Comparison of ENCODE assay signal across 1 cellular context in the genomic region with DNA sequence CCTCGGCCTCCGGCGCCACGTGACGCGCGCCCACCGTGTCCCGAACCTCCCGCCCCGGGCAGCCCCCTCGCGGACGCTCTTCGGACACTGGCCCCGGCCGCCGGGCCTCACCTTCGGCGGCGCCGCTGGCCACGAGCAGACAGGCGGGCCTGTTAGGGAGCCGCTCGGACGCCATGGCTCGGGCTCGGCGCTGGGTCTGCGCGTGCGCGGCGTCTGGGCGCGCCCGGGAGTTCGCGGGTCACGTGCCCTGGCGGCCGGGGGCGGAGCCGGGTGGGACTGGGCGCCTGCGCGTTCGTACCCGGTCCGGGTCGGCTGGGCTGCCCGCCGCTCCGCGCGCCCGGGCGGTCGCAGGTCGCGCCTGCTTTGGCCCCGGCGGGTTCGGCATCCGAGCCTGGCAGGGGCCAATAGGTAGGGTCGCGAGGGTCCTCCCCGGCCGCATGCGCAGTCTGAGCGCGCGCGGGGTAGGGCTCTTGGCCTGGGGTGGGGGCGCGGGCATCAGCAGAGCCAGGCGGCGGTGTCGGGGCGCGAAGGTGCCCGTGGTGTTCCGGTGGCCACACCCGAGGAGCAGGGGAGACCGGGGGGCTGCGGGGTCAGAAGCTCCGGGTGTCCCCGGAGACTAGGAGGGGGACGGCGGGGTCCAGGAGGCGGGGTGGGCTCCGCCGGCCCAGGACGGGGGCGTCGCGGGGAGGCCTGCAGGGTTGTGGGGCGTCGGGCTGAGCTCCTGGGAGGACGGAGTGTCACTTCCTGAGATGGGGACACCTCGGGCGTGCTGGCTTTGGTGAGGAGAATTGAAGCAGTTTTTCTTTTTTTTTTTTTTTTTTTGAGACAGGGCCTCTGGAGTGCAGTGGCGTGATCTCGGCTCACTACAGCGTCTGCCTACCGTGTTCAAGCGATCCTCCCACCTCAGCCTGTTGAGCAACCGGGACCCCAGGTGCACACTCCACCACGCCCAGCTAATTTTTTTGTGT.
TF ChIP-seq lines count a peak whose summit lies in the region.

A gene with protein sequence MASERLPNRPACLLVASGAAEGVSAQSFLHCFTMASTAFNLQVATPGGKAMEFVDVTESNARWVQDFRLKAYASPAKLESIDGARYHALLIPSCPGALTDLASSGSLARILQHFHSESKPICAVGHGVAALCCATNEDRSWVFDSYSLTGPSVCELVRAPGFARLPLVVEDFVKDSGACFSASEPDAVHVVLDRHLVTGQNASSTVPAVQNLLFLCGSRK (minus strand): TSS at position 200 of the 968 bp plus-strand sequence. CDS start 25 bp downstream, at position 175.

TF ChIP-seq in HepG2, 621 proteins besides CTCF, POLR2A, EP300 and RAD21 (continued from another document and continues in another):
- TF ChIP-seq, protein P1, sequence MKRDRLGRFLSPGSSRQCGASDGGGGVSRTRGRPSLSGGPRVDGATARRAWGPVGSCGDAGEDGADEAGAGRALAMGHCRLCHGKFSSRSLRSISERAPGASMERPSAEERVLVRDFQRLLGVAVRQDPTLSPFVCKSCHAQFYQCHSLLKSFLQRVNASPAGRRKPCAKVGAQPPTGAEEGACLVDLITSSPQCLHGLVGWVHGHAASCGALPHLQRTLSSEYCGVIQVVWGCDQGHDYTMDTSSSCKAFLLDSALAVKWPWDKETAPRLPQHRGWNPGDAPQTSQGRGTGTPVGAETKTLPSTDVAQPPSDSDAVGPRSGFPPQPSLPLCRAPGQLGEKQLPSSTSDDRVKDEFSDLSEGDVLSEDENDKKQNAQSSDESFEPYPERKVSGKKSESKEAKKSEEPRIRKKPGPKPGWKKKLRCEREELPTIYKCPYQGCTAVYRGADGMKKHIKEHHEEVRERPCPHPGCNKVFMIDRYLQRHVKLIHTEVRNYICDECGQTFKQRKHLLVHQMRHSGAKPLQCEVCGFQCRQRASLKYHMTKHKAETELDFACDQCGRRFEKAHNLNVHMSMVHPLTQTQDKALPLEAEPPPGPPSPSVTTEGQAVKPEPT (CRISPR knock-in tag; IDR thresholded peaks at IDR 0.05; ENCODE audit: low read depth): 0 out of 2 replicates have a peak, but pooled peaks have one; percentile 19
- TF ChIP-seq ZNF253 (CRISPR knock-in tag; IDR thresholded peaks at IDR 0.05; ENCODE audit: borderline replicate concordance): no peak; the same call in 1 of the 2 replicates
- TF ChIP-seq ZC3H13 (CRISPR knock-in tag; IDR thresholded peaks at IDR 0.05): 0 out of 2 replicates have a peak, but pooled peaks have one; percentile 38
- TF ChIP-seq POLR2AphosphoS5 (IDR thresholded peaks at IDR 0.05; ENCODE audit: low read depth, low read length): peak; percentile 67
- TF ChIP-seq ELF1 (CRISPR knock-in tag; IDR thresholded peaks at IDR 0.05): no peak
- TF ChIP-seq CEBPG (CRISPR knock-in tag; IDR thresholded peaks at IDR 0.05): peak; percentile 36; the same call in 1 of the 2 replicates
- TF ChIP-seq CENPT (CRISPR knock-in tag; IDR thresholded peaks at IDR 0.05; ENCODE audit: low read depth): peak; percentile 84; the same call in 1 of the 2 replicates
- no peak for TF ChIP-seq ZFP37 (CRISPR knock-in tag; IDR thresholded peaks at IDR 0.05; ENCODE audit: borderline replicate concordance)
- TF ChIP-seq, protein P2, sequence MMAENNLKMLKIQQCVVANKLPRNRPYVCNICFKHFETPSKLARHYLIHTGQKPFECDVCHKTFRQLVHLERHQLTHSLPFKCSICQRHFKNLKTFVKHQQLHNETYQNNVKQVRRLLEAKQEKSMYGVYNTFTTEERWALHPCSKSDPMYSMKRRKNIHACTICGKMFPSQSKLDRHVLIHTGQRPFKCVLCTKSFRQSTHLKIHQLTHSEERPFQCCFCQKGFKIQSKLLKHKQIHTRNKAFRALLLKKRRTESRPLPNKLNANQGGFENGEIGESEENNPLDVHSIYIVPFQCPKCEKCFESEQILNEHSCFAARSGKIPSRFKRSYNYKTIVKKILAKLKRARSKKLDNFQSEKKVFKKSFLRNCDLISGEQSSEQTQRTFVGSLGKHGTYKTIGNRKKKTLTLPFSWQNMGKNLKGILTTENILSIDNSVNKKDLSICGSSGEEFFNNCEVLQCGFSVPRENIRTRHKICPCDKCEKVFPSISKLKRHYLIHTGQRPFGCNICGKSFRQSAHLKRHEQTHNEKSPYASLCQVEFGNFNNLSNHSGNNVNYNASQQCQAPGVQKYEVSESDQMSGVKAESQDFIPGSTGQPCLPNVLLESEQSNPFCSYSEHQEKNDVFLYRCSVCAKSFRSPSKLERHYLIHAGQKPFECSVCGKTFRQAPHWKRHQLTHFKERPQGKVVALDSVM (CRISPR knock-in tag; IDR thresholded peaks at IDR 0.05): 0 out of 2 replicates have a peak, but pooled peaks have one; percentile 29
- peak; percentile 75 for TF ChIP-seq ZSCAN21 (CRISPR knock-in tag; IDR thresholded peaks at IDR 0.05; ENCODE audit: borderline replicate concordance)
- TF ChIP-seq, protein P3, sequence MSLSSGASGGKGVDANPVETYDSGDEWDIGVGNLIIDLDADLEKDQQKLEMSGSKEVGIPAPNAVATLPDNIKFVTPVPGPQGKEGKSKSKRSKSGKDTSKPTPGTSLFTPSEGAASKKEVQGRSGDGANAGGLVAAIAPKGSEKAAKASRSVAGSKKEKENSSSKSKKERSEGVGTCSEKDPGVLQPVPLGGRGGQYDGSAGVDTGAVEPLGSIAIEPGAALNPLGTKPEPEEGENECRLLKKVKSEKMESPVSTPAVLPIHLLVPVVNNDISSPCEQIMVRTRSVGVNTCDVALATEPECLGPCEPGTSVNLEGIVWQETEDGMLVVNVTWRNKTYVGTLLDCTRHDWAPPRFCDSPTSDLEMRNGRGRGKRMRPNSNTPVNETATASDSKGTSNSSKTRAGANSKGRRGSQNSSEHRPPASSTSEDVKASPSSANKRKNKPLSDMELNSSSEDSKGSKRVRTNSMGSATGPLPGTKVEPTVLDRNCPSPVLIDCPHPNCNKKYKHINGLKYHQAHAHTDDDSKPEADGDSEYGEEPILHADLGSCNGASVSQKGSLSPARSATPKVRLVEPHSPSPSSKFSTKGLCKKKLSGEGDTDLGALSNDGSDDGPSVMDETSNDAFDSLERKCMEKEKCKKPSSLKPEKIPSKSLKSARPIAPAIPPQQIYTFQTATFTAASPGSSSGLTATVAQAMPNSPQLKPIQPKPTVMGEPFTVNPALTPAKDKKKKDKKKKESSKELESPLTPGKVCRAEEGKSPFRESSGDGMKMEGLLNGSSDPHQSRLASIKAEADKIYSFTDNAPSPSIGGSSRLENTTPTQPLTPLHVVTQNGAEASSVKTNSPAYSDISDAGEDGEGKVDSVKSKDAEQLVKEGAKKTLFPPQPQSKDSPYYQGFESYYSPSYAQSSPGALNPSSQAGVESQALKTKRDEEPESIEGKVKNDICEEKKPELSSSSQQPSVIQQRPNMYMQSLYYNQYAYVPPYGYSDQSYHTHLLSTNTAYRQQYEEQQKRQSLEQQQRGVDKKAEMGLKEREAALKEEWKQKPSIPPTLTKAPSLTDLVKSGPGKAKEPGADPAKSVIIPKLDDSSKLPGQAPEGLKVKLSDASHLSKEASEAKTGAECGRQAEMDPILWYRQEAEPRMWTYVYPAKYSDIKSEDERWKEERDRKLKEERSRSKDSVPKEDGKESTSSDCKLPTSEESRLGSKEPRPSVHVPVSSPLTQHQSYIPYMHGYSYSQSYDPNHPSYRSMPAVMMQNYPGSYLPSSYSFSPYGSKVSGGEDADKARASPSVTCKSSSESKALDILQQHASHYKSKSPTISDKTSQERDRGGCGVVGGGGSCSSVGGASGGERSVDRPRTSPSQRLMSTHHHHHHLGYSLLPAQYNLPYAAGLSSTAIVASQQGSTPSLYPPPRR (CRISPR knock-in tag; IDR thresholded peaks at IDR 0.05; ENCODE audit: borderline replicate concordance): 0 out of 2 replicates have a peak, but pooled peaks have one; percentile 3
- peak; percentile 94 for TF ChIP-seq RBFOX2 (IDR thresholded peaks at IDR 0.05; ENCODE audit: low read depth, low read length)
- peak; percentile 55; the same call in 1 of the 2 replicates for TF ChIP-seq ZNF33B (CRISPR knock-in tag; IDR thresholded peaks at IDR 0.05)
- TF ChIP-seq, protein P4, sequence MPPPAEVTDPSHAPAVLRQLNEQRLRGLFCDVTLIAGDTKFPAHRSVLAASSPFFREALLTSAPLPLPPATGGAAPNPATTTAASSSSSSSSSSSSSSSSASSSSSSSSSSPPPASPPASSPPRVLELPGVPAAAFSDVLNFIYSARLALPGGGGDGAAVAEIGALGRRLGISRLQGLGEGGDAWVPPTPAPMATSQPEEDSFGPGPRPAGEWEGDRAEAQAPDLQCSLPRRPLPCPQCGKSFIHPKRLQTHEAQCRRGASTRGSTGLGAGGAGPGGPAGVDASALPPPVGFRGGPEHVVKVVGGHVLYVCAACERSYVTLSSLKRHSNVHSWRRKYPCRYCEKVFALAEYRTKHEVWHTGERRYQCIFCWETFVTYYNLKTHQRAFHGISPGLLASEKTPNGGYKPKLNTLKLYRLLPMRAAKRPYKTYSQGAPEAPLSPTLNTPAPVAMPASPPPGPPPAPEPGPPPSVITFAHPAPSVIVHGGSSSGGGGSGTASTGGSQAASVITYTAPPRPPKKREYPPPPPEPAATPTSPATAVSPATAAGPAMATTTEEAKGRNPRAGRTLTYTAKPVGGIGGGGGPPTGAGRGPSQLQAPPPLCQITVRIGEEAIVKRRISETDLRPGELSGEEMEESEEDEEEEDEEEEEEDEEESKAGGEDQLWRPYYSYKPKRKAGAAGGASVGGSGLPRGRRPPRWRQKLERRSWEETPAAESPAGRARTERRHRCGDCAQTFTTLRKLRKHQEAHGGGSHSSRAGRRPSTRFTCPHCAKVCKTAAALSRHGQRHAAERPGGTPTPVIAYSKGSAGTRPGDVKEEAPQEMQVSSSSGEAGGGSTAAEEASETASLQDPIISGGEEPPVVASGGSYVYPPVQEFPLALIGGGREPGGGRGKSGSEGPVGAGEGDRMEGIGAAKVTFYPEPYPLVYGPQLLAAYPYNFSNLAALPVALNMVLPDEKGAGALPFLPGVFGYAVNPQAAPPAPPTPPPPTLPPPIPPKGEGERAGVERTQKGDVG (CRISPR knock-in tag; IDR thresholded peaks at IDR 0.05; ENCODE audit: borderline replicate concordance): no peak
- TF ChIP-seq ZNF780A (CRISPR knock-in tag; IDR thresholded peaks at IDR 0.05): no peak
- TF ChIP-seq LCORL (IDR thresholded peaks at IDR 0.05): no peak
- TF ChIP-seq LCORL (CRISPR knock-in tag; IDR thresholded peaks at IDR 0.05): 0 out of 2 replicates have a peak, but pooled peaks have one; percentile 37
- peak; percentile 42; the same call in 1 of the 2 replicates for TF ChIP-seq MTA1 (CRISPR knock-in tag; IDR thresholded peaks at IDR 0.05; ENCODE audit: borderline replicate concordance)
- TF ChIP-seq HDAC1 (CRISPR knock-in tag; IDR thresholded peaks at IDR 0.05): peak; percentile 78
- TF ChIP-seq ISX (CRISPR knock-in tag; conservative IDR thresholded peaks at IDR 0.05): 0 out of 2 replicates have a peak, but pooled peaks have one; percentile 27
- 0 out of 2 replicates have a peak, but pooled peaks have one; percentile 21 for TF ChIP-seq ZNF335 (CRISPR knock-in tag; IDR thresholded peaks at IDR 0.05)
- TF ChIP-seq RXRA (CRISPR knock-in tag; IDR thresholded peaks at IDR 0.05): 0 out of 2 replicates have a peak, but pooled peaks have one; percentile 31
- TF ChIP-seq ZNF607 (CRISPR knock-in tag; IDR thresholded peaks at IDR 0.05; ENCODE audit: borderline replicate concordance): peak; percentile 67; the same call in 1 of the 2 replicates
- TF ChIP-seq, protein P5, sequence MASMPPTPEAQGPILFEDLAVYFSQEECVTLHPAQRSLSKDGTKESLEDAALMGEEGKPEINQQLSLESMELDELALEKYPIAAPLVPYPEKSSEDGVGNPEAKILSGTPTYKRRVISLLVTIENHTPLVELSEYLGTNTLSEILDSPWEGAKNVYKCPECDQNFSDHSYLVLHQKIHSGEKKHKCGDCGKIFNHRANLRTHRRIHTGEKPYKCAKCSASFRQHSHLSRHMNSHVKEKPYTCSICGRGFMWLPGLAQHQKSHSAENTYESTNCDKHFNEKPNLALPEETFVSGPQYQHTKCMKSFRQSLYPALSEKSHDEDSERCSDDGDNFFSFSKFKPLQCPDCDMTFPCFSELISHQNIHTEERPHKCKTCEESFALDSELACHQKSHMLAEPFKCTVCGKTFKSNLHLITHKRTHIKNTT (CRISPR knock-in tag; IDR thresholded peaks at IDR 0.05): no peak
- TF ChIP-seq IRX3 (CRISPR knock-in tag; IDR thresholded peaks at IDR 0.05; ENCODE audit: borderline replicate concordance, low read depth): peak; percentile 68; the same call in 1 of the 2 replicates
- TF ChIP-seq ZSCAN20 (CRISPR knock-in tag; IDR thresholded peaks at IDR 0.05; ENCODE audit: borderline replicate concordance): peak; percentile 82; the same call in 1 of the 2 replicates
- TF ChIP-seq RARG (CRISPR knock-in tag; IDR thresholded peaks at IDR 0.05; ENCODE audit: low read depth): 0 out of 2 replicates have a peak, but pooled peaks have one; percentile 64
- peak; percentile 47; the same call in 1 of the 2 replicates for TF ChIP-seq ZNF446 (CRISPR knock-in tag; IDR thresholded peaks at IDR 0.05)
- peak; percentile 75; the same call in 1 of the 2 replicates for TF ChIP-seq ZNF616 (CRISPR knock-in tag; IDR thresholded peaks at IDR 0.05; ENCODE audit: low read depth)
- TF ChIP-seq, protein P6, sequence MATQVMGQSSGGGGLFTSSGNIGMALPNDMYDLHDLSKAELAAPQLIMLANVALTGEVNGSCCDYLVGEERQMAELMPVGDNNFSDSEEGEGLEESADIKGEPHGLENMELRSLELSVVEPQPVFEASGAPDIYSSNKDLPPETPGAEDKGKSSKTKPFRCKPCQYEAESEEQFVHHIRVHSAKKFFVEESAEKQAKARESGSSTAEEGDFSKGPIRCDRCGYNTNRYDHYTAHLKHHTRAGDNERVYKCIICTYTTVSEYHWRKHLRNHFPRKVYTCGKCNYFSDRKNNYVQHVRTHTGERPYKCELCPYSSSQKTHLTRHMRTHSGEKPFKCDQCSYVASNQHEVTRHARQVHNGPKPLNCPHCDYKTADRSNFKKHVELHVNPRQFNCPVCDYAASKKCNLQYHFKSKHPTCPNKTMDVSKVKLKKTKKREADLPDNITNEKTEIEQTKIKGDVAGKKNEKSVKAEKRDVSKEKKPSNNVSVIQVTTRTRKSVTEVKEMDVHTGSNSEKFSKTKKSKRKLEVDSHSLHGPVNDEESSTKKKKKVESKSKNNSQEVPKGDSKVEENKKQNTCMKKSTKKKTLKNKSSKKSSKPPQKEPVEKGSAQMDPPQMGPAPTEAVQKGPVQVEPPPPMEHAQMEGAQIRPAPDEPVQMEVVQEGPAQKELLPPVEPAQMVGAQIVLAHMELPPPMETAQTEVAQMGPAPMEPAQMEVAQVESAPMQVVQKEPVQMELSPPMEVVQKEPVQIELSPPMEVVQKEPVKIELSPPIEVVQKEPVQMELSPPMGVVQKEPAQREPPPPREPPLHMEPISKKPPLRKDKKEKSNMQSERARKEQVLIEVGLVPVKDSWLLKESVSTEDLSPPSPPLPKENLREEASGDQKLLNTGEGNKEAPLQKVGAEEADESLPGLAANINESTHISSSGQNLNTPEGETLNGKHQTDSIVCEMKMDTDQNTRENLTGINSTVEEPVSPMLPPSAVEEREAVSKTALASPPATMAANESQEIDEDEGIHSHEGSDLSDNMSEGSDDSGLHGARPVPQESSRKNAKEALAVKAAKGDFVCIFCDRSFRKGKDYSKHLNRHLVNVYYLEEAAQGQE (IDR thresholded peaks at IDR 0.05; ENCODE audit: borderline replicate concordance in 1 of 2, low read depth in 1 of 2, low read length in 2 of 2): no peak
- no peak; the same call in 1 of the 2 replicates for TF ChIP-seq ZNF768 (CRISPR knock-in tag; IDR thresholded peaks at IDR 0.05)
- TF ChIP-seq ZBTB7A (CRISPR knock-in tag; IDR thresholded peaks at IDR 0.05): no peak
- TF ChIP-seq ZNF558 (CRISPR knock-in tag; IDR thresholded peaks at IDR 0.05; ENCODE audit: borderline replicate concordance): peak; percentile 71; the same call in 1 of the 2 replicates
- no peak for TF ChIP-seq CCAR2 (optimal IDR thresholded peaks at IDR 0.05; ENCODE audit: low read depth, low read length)
- peak; percentile 61 for TF ChIP-seq FOXC1 (CRISPR knock-in tag; IDR thresholded peaks at IDR 0.05; ENCODE audit: borderline replicate concordance)
- no peak for TF ChIP-seq NONO (IDR thresholded peaks at IDR 0.05)
- 0 out of 2 replicates have a peak, but pooled peaks have one; percentile 23 for TF ChIP-seq NONO (CRISPR knock-in tag; conservative IDR thresholded peaks at IDR 0.05)
- peak; percentile 52; the same call in 1 of the 2 replicates for TF ChIP-seq ZNF790 (CRISPR knock-in tag; IDR thresholded peaks at IDR 0.05; ENCODE audit: borderline replicate concordance)
